In the genomic region with DNA sequence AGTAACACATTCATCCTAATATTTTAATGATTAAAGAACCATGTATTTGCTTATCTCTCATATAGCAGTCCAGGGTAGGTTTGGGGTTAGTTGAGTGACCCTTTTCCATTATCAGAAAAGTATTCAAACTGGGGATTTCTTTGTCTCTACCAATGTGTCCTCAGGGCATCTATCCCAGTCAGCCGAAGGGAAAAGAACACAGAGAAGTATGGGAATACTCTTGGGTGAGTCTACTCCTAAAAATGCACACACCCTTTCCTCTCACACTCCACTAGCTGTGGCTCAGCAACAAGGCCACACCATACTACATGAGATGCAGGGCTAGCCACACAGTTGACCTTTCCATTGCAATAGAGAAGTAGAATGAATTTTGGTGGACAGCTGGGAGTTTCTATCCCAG, we compare ENCODE assay signal across 25 cellular contexts.
"Had no signal": no experiment of that assay in that cellular context is flagged by ENCODE, and none has a peak within 500 bp of the region (broad histone marks: within the 10 kb centered on the region; RNA-seq: fewer than 3 reads in every experiment).

No MANE protein-coding gene starts in this region.

- H3K36me3 Mint-ChIP-seq: activated CD4-positive, alpha-beta memory T cell treated with anti-CD3 and anti-CD28 coated beads for 36 hours; activated naive CD8-positive, alpha-beta T cell; T-cell had no signal

- H3K4me3 Mint-ChIP-seq: activated CD4-positive, alpha-beta memory T cell treated with anti-CD3 and anti-CD28 coated beads for 36 hours; activated CD4-positive, alpha-beta T cell treated with anti-CD3 and anti-CD28 coated beads, Interleukin-2, amount 10 ng/mL, durations not matched to agents 7 days and 5 days; activated naive CD4-positive, alpha-beta T cell treated with anti-CD3 and anti-CD28 coated beads for 36 hours; activated naive CD8-positive, alpha-beta T cell; activated T-cell treated with anti-CD3 and anti-CD28 coated beads, Interleukin-2, amount 50 U/mL, for 4 hours; activated T-helper 17 cell treated with anti-CD3 and anti-CD28 coated beads, Interleukin-2, amount 50 U/mL, for 72 hours; T-cell had no signal

- H3K27ac Mint-ChIP-seq: activated CD4-positive, alpha-beta memory T cell treated with anti-CD3 and anti-CD28 coated beads for 36 hours; activated CD4-positive, alpha-beta T cell treated with anti-CD3 and anti-CD28 coated beads, Interleukin-2, amount 10 ng/mL, durations not matched to agents 7 days and 5 days; activated naive CD4-positive, alpha-beta T cell treated with anti-CD3 and anti-CD28 coated beads for 36 hours; activated naive CD8-positive, alpha-beta T cell; activated T-helper 17 cell treated with anti-CD3 and anti-CD28 coated beads, Interleukin-2, amount 50 U/mL, for 72 hours; T-cell had no signal

- DNase-seq: activated CD4-positive, alpha-beta memory T cell treated with anti-CD3 and anti-CD28 coated beads for 36 hours; activated CD4-positive, alpha-beta T cell treated with anti-CD3 and anti-CD28 coated beads, Interleukin-2, amount 10 ng/mL, durations not matched to agents 7 days and 5 days; activated CD4-positive, CD25-positive, alpha-beta regulatory T cell; activated CD8-positive, alpha-beta memory T cell treated with anti-CD3 and anti-CD28 coated beads for 24 hours; activated gamma-delta T cell; activated naive CD4-positive, alpha-beta T cell treated with anti-CD3 and anti-CD28 coated beads for 36 hours; activated T-cell treated with anti-CD3 and anti-CD28 coated beads, Interleukin-2, amount 50 U/mL, for 4 hours; amygdala; brain microvascular endothelial cell; cerebellar nuclear complex; Kasumi-1; KBM-7; MV-4-11; NCI-H1092 treated with DMSO at 0.1 percent for 48 hours; NCI-H1436; NCI-H1694 treated with DMSO at 0.1 percent for 48 hours; NCI-H2029 treated with DMSO at 0.1 percent for 48 hours; NCI-H510A treated with DMSO at 0.1 percent for 48 hours; NCI-H69; T-cell; T-helper 2 cell; T1000 had no signal

- ATAC-seq: activated T-cell treated with anti-CD3 and anti-CD28 coated beads, Interleukin-2, amount 50 U/mL, for 4 hours; activated T-helper 17 cell treated with anti-CD3 and anti-CD28 coated beads, Interleukin-2, amount 50 U/mL, for 72 hours; T-cell had no signal

- H3K27ac ChIP-seq: brain microvascular endothelial cell, SK-N-MC had no signal

- H3K9me3 Mint-ChIP-seq: activated CD4-positive, alpha-beta memory T cell treated with anti-CD3 and anti-CD28 coated beads for 36 hours; activated CD4-positive, alpha-beta T cell treated with anti-CD3 and anti-CD28 coated beads, Interleukin-2, amount 10 ng/mL, durations not matched to agents 7 days and 5 days; activated naive CD4-positive, alpha-beta T cell treated with anti-CD3 and anti-CD28 coated beads for 36 hours; activated T-cell treated with anti-CD3 and anti-CD28 coated beads, Interleukin-2, amount 50 U/mL, for 4 hours; activated T-helper 17 cell treated with anti-CD3 and anti-CD28 coated beads, Interleukin-2, amount 50 U/mL, for 72 hours; T-cell had no signal

- H3K4me1 Mint-ChIP-seq: activated CD4-positive, alpha-beta T cell treated with anti-CD3 and anti-CD28 coated beads, Interleukin-2, amount 10 ng/mL, durations not matched to agents 7 days and 5 days; activated T-helper 17 cell treated with anti-CD3 and anti-CD28 coated beads, Interleukin-2, amount 50 U/mL, for 72 hours; T-cell had no signal

- H3K27me3 ChIP-seq: brain microvascular endothelial cell had no signal

- H3K4me3 ChIP-seq: SK-N-MC had no signal

- H3K36me3 ChIP-seq: brain microvascular endothelial cell had no signal
